ENCODE assay signal across 15 cellular contexts in genomic region chr12:3231399-3231876, GRCh38.
DNase-seq lines count a peak whose midpoint lies in the region; ATAC-seq and TF ChIP-seq lines count a peak whose summit lies in the region.
"Had no signal": no experiment of that assay in that cellular context is flagged by ENCODE, and none has a peak within 500 bp of the region (broad histone marks: within the 10 kb centered on the region; RNA-seq: fewer than 3 reads in every experiment).

No MANE protein-coding gene starts in this region.

- ATAC-seq in omental fat pad (ENCODE audit: low FRiP score) (peak; percentile 77), GM19397 (IDR thresholded peaks at IDR 0.05; ENCODE audit: unreplicated experiment) (no peak)
- ATAC-seq: activated naive CD4-positive, alpha-beta T cell treated with anti-CD3 and anti-CD28 coated beads, Interleukin-2, amount 50 U/mL, for 72 hours; GM12878; upper lobe of right lung had no signal

- no peaks in the 10 kb centered on the region for H3K9me3 ChIP-seq in cardiac muscle cell (ENCODE audit: low read depth)
- H3K9me3 ChIP-seq: upper lobe of right lung had no signal

- no peak overlapping the region for H3K4me3 ChIP-seq in cardiac muscle cell
- H3K4me3 ChIP-seq: GM12878, upper lobe of right lung had no signal

- no peaks in the 10 kb centered on the region for H3K36me3 ChIP-seq in cardiac muscle cell
- H3K36me3 ChIP-seq: upper lobe of right lung had no signal

- H3K27ac ChIP-seq in cardiac muscle cell, result peak overlapping the region; percentile 66
- H3K27ac ChIP-seq: upper lobe of right lung had no signal

- DNase-seq in Daoy (ENCODE audit: low read depth), result peak; percentile 50
- peak; percentile 16 to 81 for DNase-seq in NCI-H446 (lab: John Stamatoyannopoulos, UW)
- DNase-seq in cardiac muscle cell (ENCODE audit: low read depth in 1 of 2, low spot score in 1 of 2), result peak in 1 of 2 donors; percentile 48
- DNase-seq in omental fat pad (ENCODE audit: low spot score), result no peak
- DNase-seq in AG08396 (ENCODE audit: low spot score), result no peak
- no peak for DNase-seq in stimulated activated CD4-positive, alpha-beta T cell treated with anti-CD3 and anti-CD28 coated beads, Interleukin-12 subunit alpha, Interleukin-12 subunit beta, amount 100 ng/mL, for 4 hours
- no peak for DNase-seq in activated CD4-positive, alpha-beta T cell treated with anti-CD3 and anti-CD28 coated beads, Interleukin-2, amount 50 U/mL, for 1 hour
- DNase-seq: AML-193; DND-41; NCI-H187; stimulated activated CD4-positive, alpha-beta T cell treated with anti-CD3 and anti-CD28 coated beads, Interleukin-1b, Interleukin-23, amount 100 ng/mL, for 48 hours; upper lobe of right lung had no signal

- H3K4me1 ChIP-seq in cardiac muscle cell (ENCODE audit: low read depth), result peaks cover 31% of the 10 kb centered on the region

- no peaks in the 10 kb centered on the region for H3K27me3 ChIP-seq in cardiac muscle cell
- H3K27me3 ChIP-seq: upper lobe of right lung had no signal

- TF ChIP-seq CTCF in cardiac muscle cell (IDR thresholded peaks at IDR 0.05; ENCODE audit: low read depth, low read length), result no peak
- TF ChIP-seq CTCF in omental fat pad (IDR thresholded peaks at IDR 0.05), result no peak

Comparison
In these comparisons a context has a peak if more than half of its experiments do, and no peak if none do; other contexts are left out.
1. DNase-seq: peak in Daoy (single experiment) and NCI-H446 (2 of 2); none in omental fat pad (single experiment), AG08396 (single experiment), stimulated activated CD4-positive, alpha-beta T cell treated with anti-CD3 and anti-CD28 coated beads, Interleukin-12 subunit alpha, Interleukin-12 subunit beta, amount 100 ng/mL, for 4 hours (single experiment) and activated CD4-positive, alpha-beta T cell treated with anti-CD3 and anti-CD28 coated beads, Interleukin-2, amount 50 U/mL, for 1 hour (single experiment).